ENCODE assay signal across 25 cellular contexts in the genomic region with DNA sequence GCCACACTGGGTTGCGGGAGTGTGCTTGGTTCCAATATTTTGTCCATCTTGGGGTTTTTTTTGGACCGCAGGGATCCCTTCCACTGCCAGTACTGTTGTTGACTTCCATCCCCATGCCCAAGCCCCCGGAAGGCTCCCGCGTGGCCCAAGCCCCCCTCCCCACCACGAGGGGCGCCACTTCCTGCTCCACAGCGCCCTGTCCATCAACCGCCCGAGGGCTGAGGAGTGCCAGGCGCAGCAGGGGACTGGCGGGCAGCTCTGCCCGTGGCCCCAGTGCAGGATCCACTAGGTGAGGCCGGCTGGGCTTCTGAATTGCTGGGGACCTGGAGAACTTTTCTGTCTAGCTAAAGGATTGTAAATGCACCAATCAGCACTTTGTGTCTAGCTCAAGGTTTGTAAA.
DNase-seq lines count a peak whose midpoint lies in the region; ATAC-seq, FAIRE-seq and TF ChIP-seq lines count a peak whose summit lies in the region.
"Had no signal": no experiment of that assay in that cellular context is flagged by ENCODE, and none has a peak within 500 bp of the region (broad histone marks: within the 10 kb centered on the region; RNA-seq: fewer than 3 reads in every experiment).

No MANE protein-coding gene starts in this region.

- H3K9me3 ChIP-seq in RWPE2 (ENCODE audit: severe bottlenecking) (no peaks in the 10 kb centered on the region), K562 (replicated peaks; ENCODE audit: control insufficient read depth, insufficient read depth, low read depth, low read length) (no peaks in the 10 kb centered on the region), neuronal stem cell (replicated peaks in 1 of 2; ENCODE audit: control insufficient read depth in 2 of 2, insufficient read depth in 1 of 2, low read depth in 1 of 2, low read length in 2 of 2) (no peaks in the 10 kb centered on the region)
- H3K9me3 ChIP-seq: BE2C had no signal

- ATAC-seq in RWPE2 (ENCODE audit: low read depth) (no peak), K562 (no peak), WTC11 (no peak)

- H3K14ac ChIP-seq in neuronal stem cell (ENCODE audit: low read length) = peak overlapping the region; percentile 28

- TF ChIP-seq RAD21 in K562 (CRISPR knock-in tag; conservative IDR thresholded peaks at IDR 0.05 in 1 of 2, IDR thresholded peaks at IDR 0.05 in 1 of 2) = no peak

- no peak overlapping the region for H3K18ac ChIP-seq in neuronal stem cell (ENCODE audit: low read length)

- no peak for TF ChIP-seq POLR2A in K562 (conservative IDR thresholded peaks at IDR 0.05)

- TF ChIP-seq EP300 in K562 (IDR thresholded peaks at IDR 0.05; ENCODE audit: low read length) = no peak

- peaks cover 15% of the 10 kb centered on the region for H3K9me3 Mint-ChIP-seq in WTC11
- peaks cover 4% of the 10 kb centered on the region for H3K9me3 Mint-ChIP-seq in mesothelial cell of epicardium

- H3K4me3 Mint-ChIP-seq in WTC11 (no peak overlapping the region), mesothelial cell of epicardium (no peak overlapping the region)
- H3K4me3 Mint-ChIP-seq: CD14-positive monocyte; CD4-positive, alpha-beta memory T cell; CD4-positive, CD25-positive, alpha-beta regulatory T cell; CD8-positive, alpha-beta memory T cell had no signal

- H3K4ac ChIP-seq in neuronal stem cell (ENCODE audit: low read length) = peak overlapping the region; percentile 86

- no peak overlapping the region for H3K27ac Mint-ChIP-seq in WTC11
- no peak overlapping the region for H3K27ac Mint-ChIP-seq in mesothelial cell of epicardium
- H3K27ac Mint-ChIP-seq: CD14-positive monocyte; CD4-positive, alpha-beta memory T cell; CD4-positive, CD25-positive, alpha-beta regulatory T cell had no signal

- no peak overlapping the region for H3K9ac ChIP-seq in K562 (ENCODE audit: insufficient read depth in 1 of 2, low read depth in 2 of 2, low read length in 2 of 2)
- no peak overlapping the region for H3K9ac ChIP-seq in neuronal stem cell (ENCODE audit: low read depth, low read length, poor library complexity)
- H3K9ac ChIP-seq: BLaER1 had no signal

- CTCF ChIA-PET in K562 (lab: Yijun Ruan, JAX; ENCODE audit: low intra/inter-chr PET ratio) (no interaction called here), WTC11 (lab: Charles Lee) (interaction anchor here (0.9 kb wide), 1 partner anchor 13 kb away, joined by 3 read pairs; no protein-coding TSS in a partner anchor)

- no peak for FAIRE-seq in K562 (lab: Jason Lieb, UNC)
- FAIRE-seq: A204.1, D721Med, G401.6, GM12891, GM19239 had no signal

- no peak overlapping the region for H2AK5ac ChIP-seq in neuronal stem cell (ENCODE audit: low read depth, low read length)

- POLR2A ChIA-PET in K562 (lab: Yijun Ruan, JAX) = no interaction called here
- POLR2A ChIA-PET in WTC11 (lab: Charles Lee) = interaction anchor here (0.6 kb wide), 1 partner anchor 41 kb away, joined by 3 read pairs; no protein-coding TSS in a partner anchor

- no peaks in the 10 kb centered on the region for H3K79me2 ChIP-seq in K562 (ENCODE audit: control insufficient read depth, insufficient read depth, low read length)

- TF ChIP-seq CTCF in RWPE2 (IDR thresholded peaks at IDR 0.05; ENCODE audit: poor library complexity, severe bottlenecking) (no peak), K562 (IDR thresholded peaks at IDR 0.05 in 2 of 3, conservative IDR thresholded peaks at IDR 0.05 in 1 of 3; ENCODE audit: insufficient read depth in 2 of 3, low read depth in 1 of 3, low read length in 3 of 3) (no peak), WTC11 (IDR thresholded peaks at IDR 0.05) (no peak), mesothelial cell of epicardium (IDR thresholded peaks at IDR 0.05; ENCODE audit: unreplicated experiment) (no peak)

- 1% methylated on average over 13 of the region's 14 CpGs for WGBS in K562 (ENCODE audit: insufficient coverage, low coverage, missing lambda C conversion rate)
- no CpG with 5 or more reads among the region's 14 CpGs for WGBS in neuronal stem cell (ENCODE audit: extremely low coverage in 2 of 2, insufficient read length in 2 of 2, insufficient replicate concordance in 1 of 2), 2 donors

- H3K36me3 Mint-ChIP-seq in WTC11 = peaks cover 3% of the 10 kb centered on the region; the same call in 1 of the 2 replicates
- H3K36me3 Mint-ChIP-seq in mesothelial cell of epicardium = peaks cover 3% of the 10 kb centered on the region
- H3K36me3 Mint-ChIP-seq: CD14-positive monocyte; CD4-positive, alpha-beta memory T cell; CD4-positive, CD25-positive, alpha-beta regulatory T cell; CD8-positive, alpha-beta memory T cell had no signal

- no peaks in the 10 kb centered on the region for H3K27me3 Mint-ChIP-seq in WTC11 (ENCODE audit: low read depth)
- no peaks in the 10 kb centered on the region for H3K27me3 Mint-ChIP-seq in mesothelial cell of epicardium (ENCODE audit: low read depth)

- intact Hi-C loops in K562 (cut with micrococcal nuclease) = no loop called here

- no peak overlapping the region for H2BK15ac ChIP-seq in neuronal stem cell (ENCODE audit: low read length)

- no peaks in the 10 kb centered on the region for H4K20me1 ChIP-seq in K562 (replicated peaks; ENCODE audit: control insufficient read depth, insufficient read depth, low read length)
- H4K20me1 ChIP-seq: BLaER1 had no signal

- H3K4me1 ChIP-seq in RWPE2 (ENCODE audit: insufficient read depth, poor library complexity, severe bottlenecking) = no peaks in the 10 kb centered on the region
- no peaks in the 10 kb centered on the region for H3K4me1 ChIP-seq in K562 (replicated peaks in 1 of 2; ENCODE audit: control insufficient read depth in 2 of 2, insufficient read depth in 2 of 2, low read length in 2 of 2)
- H3K4me1 ChIP-seq in neuronal stem cell (ENCODE audit: control insufficient read depth in 2 of 2, insufficient read depth in 1 of 2, low read depth in 1 of 2, low read length in 2 of 2) = peaks cover 0 to 3% of the 10 kb centered on the region in 2 donors
- H3K4me1 ChIP-seq: BE2C, BLaER1 had no signal

- DNase-seq in activated gamma-delta T cell (lab: John Stamatoyannopoulos, UW) (peak; percentile 6), activated gamma-delta T cell treated with Interleukin-2 at 50 U/mL for 16 hours (no peak), RWPE2 (ENCODE audit: low spot score) (peak; percentile 45), K562 (ENCODE audit: extremely low read depth in 1 of 4, low spot score in 3 of 4) (no peak), neuronal stem cell (ENCODE audit: low spot score) (no peak), WTC11 (ENCODE audit: low spot score) (no peak), mesothelial cell of epicardium (ENCODE audit: low spot score in 2 of 2, unreplicated experiment in 2 of 2) (no peak), D341Med (ENCODE audit: low spot score) (no peak)
- DNase-seq: 8988T; ACHN; BE2C; C1 segment of cervical spinal cord; CD4-positive, alpha-beta memory T cell; CD4-positive, CD25-positive, alpha-beta regulatory T cell; CD8-positive, alpha-beta memory T cell; COR-L47; DMS79 treated with DMSO at 0.1 percent for 48 hours; GF-D8 had no signal

- H3K4me1 Mint-ChIP-seq in WTC11 (peaks cover 13% of the 10 kb centered on the region), mesothelial cell of epicardium (peaks cover 5% of the 10 kb centered on the region)
- H3K4me1 Mint-ChIP-seq: CD14-positive monocyte; CD4-positive, alpha-beta memory T cell; CD4-positive, CD25-positive, alpha-beta regulatory T cell; CD8-positive, alpha-beta memory T cell had no signal

- in situ Hi-C loops in K562 (cut with MboI) = no loop called here

- peak overlapping the region; percentile 69 for H3K23ac ChIP-seq in neuronal stem cell (ENCODE audit: low read depth, low read length, poor library complexity)

- BruUV-seq in K562 (replicated peaks; lab: Mats Ljungman, UMichigan) = no TSS peak

- H3K36me3 ChIP-seq in RWPE2 (ENCODE audit: low read depth) (no peaks in the 10 kb centered on the region), K562 (ENCODE audit: control insufficient read depth, insufficient read depth, low read length) (no peaks in the 10 kb centered on the region), neuronal stem cell (replicated peaks in 1 of 2; ENCODE audit: control insufficient read depth in 2 of 2, insufficient read depth in 2 of 2, low read length in 2 of 2) (no peaks in the 10 kb centered on the region)
- H3K36me3 ChIP-seq: BE2C, BLaER1 had no signal

- no peak overlapping the region for H3K4me3 ChIP-seq in RWPE2 (ENCODE audit: severe bottlenecking)
- H3K4me3 ChIP-seq in K562 = no peak overlapping the region
- H3K4me3 ChIP-seq in neuronal stem cell (ENCODE audit: low read length in 2 of 2) = no peak overlapping the region
- H3K4me3 ChIP-seq: BLaER1 had no signal

- H3K79me1 ChIP-seq in neuronal stem cell (ENCODE audit: low read depth, low read length) = no peaks in the 10 kb centered on the region

- no peak overlapping the region for H4K8ac ChIP-seq in neuronal stem cell (ENCODE audit: low read depth, low read length)

- H2BK12ac ChIP-seq in neuronal stem cell (ENCODE audit: low read length) = no peak overlapping the region

- no peaks in the 10 kb centered on the region for H3K9me1 ChIP-seq in K562 (ENCODE audit: control insufficient read depth, insufficient read depth, low read length)

- H2BK120ac ChIP-seq in neuronal stem cell (ENCODE audit: low read depth, low read length) = peak overlapping the region; percentile 25

- H3K27ac ChIP-seq in RWPE2 (ENCODE audit: poor library complexity, severe bottlenecking) = no peak overlapping the region
- H3K27ac ChIP-seq in K562 (ENCODE audit: extremely low read depth, low read depth, low read length) = no peak overlapping the region
- H3K27ac ChIP-seq in neuronal stem cell (replicated peaks; ENCODE audit: low read length) = no peak overlapping the region
- H3K27ac ChIP-seq: BLaER1 had no signal

- no peak overlapping the region for H4K91ac ChIP-seq in neuronal stem cell (ENCODE audit: low read depth, low read length, poor library complexity)

- no peak overlapping the region for H2BK5ac ChIP-seq in neuronal stem cell (ENCODE audit: low read length)

- H3K4me2 ChIP-seq in K562 (ENCODE audit: insufficient read depth, low read length) = no peak overlapping the region
- no peak overlapping the region for H3K4me2 ChIP-seq in neuronal stem cell (ENCODE audit: insufficient read depth, low read length, poor library complexity, severe bottlenecking)
- H3K4me2 ChIP-seq: BLaER1 had no signal

- no peaks in the 10 kb centered on the region for H3K27me3 ChIP-seq in RWPE2 (ENCODE audit: insufficient read depth, poor library complexity, severe bottlenecking)
- no peaks in the 10 kb centered on the region for H3K27me3 ChIP-seq in K562 (ENCODE audit: control insufficient read depth in 2 of 2, insufficient read depth in 2 of 2, low read length in 2 of 2)
- no peaks in the 10 kb centered on the region for H3K27me3 ChIP-seq in neuronal stem cell (ENCODE audit: control insufficient read depth in 3 of 3, insufficient read depth in 3 of 3, low read depth in 1 of 3, low read length in 3 of 3)
- H3K27me3 ChIP-seq: BE2C, BLaER1 had no signal

- no peak overlapping the region for H2AFZ ChIP-seq in K562 (ENCODE audit: low read depth, low read length)
- H2AFZ ChIP-seq in neuronal stem cell (ENCODE audit: low read length) = no peak overlapping the region

TF ChIP-seq in K562, 482 proteins besides CTCF, POLR2A, EP300 and RAD21 (continues in another document):
- TF ChIP-seq SMAD4 (CRISPR knock-in tag; conservative IDR thresholded peaks at IDR 0.05) (no peak), ZNF316 (IDR thresholded peaks at IDR 0.05) (0 out of 2 replicates have a peak, but pooled peaks have one; percentile 13)

TF ChIP-seq in WTC11, 78 proteins besides CTCF, POLR2A, EP300 and RAD21 (continues in another document):
- no peak for TF ChIP-seq ZNF317 (CRISPR knock-in tag; IDR thresholded peaks at IDR 0.05; ENCODE audit: borderline replicate concordance, low read depth)

Comparison
In these comparisons a context has a peak if more than half of its experiments do, and no peak if none do; other contexts are left out.
1. DNase-seq: peak in activated gamma-delta T cell (single experiment) and RWPE2 (single experiment); none in activated gamma-delta T cell treated with Interleukin-2 at 50 U/mL for 16 hours (single experiment), K562 (0 of 4), neuronal stem cell (single experiment), WTC11 (single experiment), mesothelial cell of epicardium (0 of 2) and D341Med (single experiment).